ENCODE assay signal across 23 cellular contexts in genomic region chr20:46120136-46120535, GRCh38. TPM values are rescaled to one million over a fixed set of nuclear protein-coding genes. Genes with fewer than 3 reads are reported as not detected.
DNase-seq lines count a peak whose midpoint lies in the region; ATAC-seq lines count a peak whose summit lies in the region.
"Had no signal": no experiment of that assay in that cellular context is flagged by ENCODE, and none has a peak within 500 bp of the region (broad histone marks: within the 10 kb centered on the region; RNA-seq: fewer than 3 reads in every experiment).

No MANE protein-coding gene starts in this region.

- POLR2A ChIA-PET in activated CD4-positive, alpha-beta T cell treated with anti-CD3 and anti-CD28 coated beads for 36 hours (lab: Charles Lee) = no interaction called here

- no peak overlapping the region for H3K4me3 Mint-ChIP-seq in activated CD4-positive, alpha-beta T cell treated with anti-CD3 and anti-CD28 coated beads for 36 hours
- H3K4me3 Mint-ChIP-seq in activated CD4-positive, alpha-beta T cell treated with anti-CD3 and anti-CD28 coated beads, Interleukin-2, amount 10 ng/mL, durations not matched to agents 24 days and 14 days = no peak overlapping the region
- peak overlapping the region; percentile 98 to 100 (median 99) for H3K4me3 Mint-ChIP-seq in IgD-negative memory B cell
- H3K4me3 Mint-ChIP-seq in dendritic cell treated with granulocyte-macrophage colony-stimulating factor and Interleukin-4, amounts not matched to agents 40 ng/mL and 50 ng/mL, for 4 days = peak overlapping the region; percentile 98
- peak overlapping the region; percentile 100 for H3K4me3 Mint-ChIP-seq in stimulated activated memory B cell treated with anti-CD40 and anti-IgM and Interleukin-4, amounts not matched to agents 10 μg/mL and 1 μg/mL and 100 μg/mL, for 72 hours
- H3K4me3 Mint-ChIP-seq: activated CD8-positive, alpha-beta memory T cell treated with anti-CD3 and anti-CD28 coated beads, Interleukin-2, amount 10 ng/mL, durations not matched to agents 7 days and 5 days had no signal

- CTCF ChIA-PET in activated CD4-positive, alpha-beta T cell treated with anti-CD3 and anti-CD28 coated beads for 36 hours (lab: Charles Lee) = interaction anchor here (0.7 to 3.0 kb wide), 3 partner anchors 9 to 106 kb away, joined by 3 to 18 read pairs (median 3); no protein-coding TSS in a partner anchor

- H3K27me3 Mint-ChIP-seq in activated CD4-positive, alpha-beta T cell treated with anti-CD3 and anti-CD28 coated beads for 36 hours = peaks cover 8% of the 10 kb centered on the region
- H3K27me3 Mint-ChIP-seq in activated CD4-positive, alpha-beta T cell treated with anti-CD3 and anti-CD28 coated beads, Interleukin-2, amount 10 ng/mL, durations not matched to agents 24 days and 14 days = peaks cover 11% of the 10 kb centered on the region
- H3K27me3 Mint-ChIP-seq in IgD-negative memory B cell = no peaks in the 10 kb centered on the region
- peaks cover 3% of the 10 kb centered on the region for H3K27me3 Mint-ChIP-seq in dendritic cell treated with granulocyte-macrophage colony-stimulating factor and Interleukin-4, amounts not matched to agents 40 ng/mL and 50 ng/mL, for 4 days
- H3K27me3 Mint-ChIP-seq in stimulated activated memory B cell treated with anti-CD40 and anti-IgM and Interleukin-4, amounts not matched to agents 10 μg/mL and 1 μg/mL and 100 μg/mL, for 72 hours = no peaks in the 10 kb centered on the region

- no peak for ATAC-seq in activated CD4-positive, alpha-beta T cell treated with anti-CD3 and anti-CD28 coated beads for 36 hours
- ATAC-seq in stimulated activated memory B cell treated with anti-CD40 and anti-IgM and Interleukin-4, amounts not matched to agents 10 μg/mL and 1 μg/mL and 100 μg/mL, for 72 hours = no peak
- ATAC-seq: activated CD8-positive, alpha-beta memory T cell treated with anti-CD3 and anti-CD28 coated beads, Interleukin-2, amount 10 ng/mL, durations not matched to agents 7 days and 5 days; HCT116; left lung; right cardiac atrium had no signal

- H3K27ac Mint-ChIP-seq in activated CD4-positive, alpha-beta T cell treated with anti-CD3 and anti-CD28 coated beads for 36 hours = peak overlapping the region; percentile 22
- no peak overlapping the region for H3K27ac Mint-ChIP-seq in activated CD4-positive, alpha-beta T cell treated with anti-CD3 and anti-CD28 coated beads, Interleukin-2, amount 10 ng/mL, durations not matched to agents 24 days and 14 days
- H3K27ac Mint-ChIP-seq in IgD-negative memory B cell = peak overlapping the region; percentile 97 to 100 (median 99)
- H3K27ac Mint-ChIP-seq in dendritic cell treated with granulocyte-macrophage colony-stimulating factor and Interleukin-4, amounts not matched to agents 40 ng/mL and 50 ng/mL, for 4 days = peak overlapping the region; percentile 89
- peak overlapping the region; percentile 99 for H3K27ac Mint-ChIP-seq in stimulated activated memory B cell treated with anti-CD40 and anti-IgM and Interleukin-4, amounts not matched to agents 10 μg/mL and 1 μg/mL and 100 μg/mL, for 72 hours
- H3K27ac Mint-ChIP-seq: activated CD8-positive, alpha-beta memory T cell treated with anti-CD3 and anti-CD28 coated beads, Interleukin-2, amount 10 ng/mL, durations not matched to agents 7 days and 5 days had no signal

- DNase-seq in activated CD4-positive, alpha-beta T cell treated with anti-CD3 and anti-CD28 coated beads for 36 hours = no peak
- no peak for DNase-seq in activated CD4-positive, alpha-beta T cell treated with anti-CD3 and anti-CD28 coated beads, Interleukin-2, amount 10 ng/mL, durations not matched to agents 24 days and 14 days
- no peak for DNase-seq in effector CD8-positive, alpha-beta T cell (lab: John Stamatoyannopoulos, UW)
- DNase-seq in UCSD-AML1 (lab: John Stamatoyannopoulos, UW; ENCODE audit: unreplicated experiment) (no peak), amniotic stem cell (lab: John Stamatoyannopoulos, UW) (no peak)
- DNase-seq: activated CD4-positive, alpha-beta T cell treated with anti-CD3 and anti-CD28 coated beads, Interleukin-2, amount 50 U/mL, for 4 hours; activated CD4-positive, CD25-positive, alpha-beta regulatory T cell; activated naive CD4-positive, alpha-beta T cell; central memory CD4-positive, alpha-beta T cell; cortex of kidney; DND-41; left lung; mesendoderm; OCI-M1; right cardiac atrium; stimulated activated CD8-positive, alpha-beta memory T cell treated with anti-CD3 and anti-CD28 coated beads, Interleukin-4, amount 100 ng/mL, for 48 hours; T-helper 1 cell; transverse colon had no signal

- intact Hi-C loops in activated CD4-positive, alpha-beta T cell treated with anti-CD3 and anti-CD28 coated beads for 36 hours (cut with DNase I, micrococcal nuclease) = no loop called here
- intact Hi-C loops in activated CD4-positive, alpha-beta T cell treated with anti-CD3 and anti-CD28 coated beads, Interleukin-2, amount 10 ng/mL, durations not matched to agents 24 days and 14 days (cut with micrococcal nuclease) = no loop called here
- intact Hi-C loops in dendritic cell treated with granulocyte-macrophage colony-stimulating factor and Interleukin-4, amounts not matched to agents 40 ng/mL and 50 ng/mL, for 4 days (cut with micrococcal nuclease) = no loop called here

- peaks cover 11% of the 10 kb centered on the region for H3K4me1 Mint-ChIP-seq in activated CD4-positive, alpha-beta T cell treated with anti-CD3 and anti-CD28 coated beads for 36 hours
- peaks cover 14% of the 10 kb centered on the region for H3K4me1 Mint-ChIP-seq in activated CD4-positive, alpha-beta T cell treated with anti-CD3 and anti-CD28 coated beads, Interleukin-2, amount 10 ng/mL, durations not matched to agents 24 days and 14 days
- peaks cover 26 to 44% (median 40%) of the 10 kb centered on the region in 3 donors for H3K4me1 Mint-ChIP-seq in IgD-negative memory B cell
- peaks cover 62% of the 10 kb centered on the region for H3K4me1 Mint-ChIP-seq in dendritic cell treated with granulocyte-macrophage colony-stimulating factor and Interleukin-4, amounts not matched to agents 40 ng/mL and 50 ng/mL, for 4 days (ENCODE audit: low read depth)
- peaks cover 56% of the 10 kb centered on the region for H3K4me1 Mint-ChIP-seq in stimulated activated memory B cell treated with anti-CD40 and anti-IgM and Interleukin-4, amounts not matched to agents 10 μg/mL and 1 μg/mL and 100 μg/mL, for 72 hours

- no peaks in the 10 kb centered on the region for H3K9me3 Mint-ChIP-seq in activated CD4-positive, alpha-beta T cell treated with anti-CD3 and anti-CD28 coated beads for 36 hours (ENCODE audit: low read depth)
- no peaks in the 10 kb centered on the region for H3K9me3 Mint-ChIP-seq in activated CD4-positive, alpha-beta T cell treated with anti-CD3 and anti-CD28 coated beads, Interleukin-2, amount 10 ng/mL, durations not matched to agents 24 days and 14 days
- H3K9me3 Mint-ChIP-seq in IgD-negative memory B cell = no peaks in the 10 kb centered on the region
- no peaks in the 10 kb centered on the region for H3K9me3 Mint-ChIP-seq in dendritic cell treated with granulocyte-macrophage colony-stimulating factor and Interleukin-4, amounts not matched to agents 40 ng/mL and 50 ng/mL, for 4 days
- no peaks in the 10 kb centered on the region for H3K9me3 Mint-ChIP-seq in stimulated activated memory B cell treated with anti-CD40 and anti-IgM and Interleukin-4, amounts not matched to agents 10 μg/mL and 1 μg/mL and 100 μg/mL, for 72 hours

- H3K36me3 Mint-ChIP-seq in activated CD4-positive, alpha-beta T cell treated with anti-CD3 and anti-CD28 coated beads for 36 hours (ENCODE audit: low read depth) = peaks cover 2% of the 10 kb centered on the region
- H3K36me3 Mint-ChIP-seq in activated CD4-positive, alpha-beta T cell treated with anti-CD3 and anti-CD28 coated beads, Interleukin-2, amount 10 ng/mL, durations not matched to agents 24 days and 14 days (ENCODE audit: low read depth) = no peaks in the 10 kb centered on the region
- H3K36me3 Mint-ChIP-seq in IgD-negative memory B cell = peaks cover 2% of the 10 kb centered on the region
- peaks cover 58% of the 10 kb centered on the region for H3K36me3 Mint-ChIP-seq in dendritic cell treated with granulocyte-macrophage colony-stimulating factor and Interleukin-4, amounts not matched to agents 40 ng/mL and 50 ng/mL, for 4 days (ENCODE audit: low read depth)
- peaks cover 53% of the 10 kb centered on the region for H3K36me3 Mint-ChIP-seq in stimulated activated memory B cell treated with anti-CD40 and anti-IgM and Interleukin-4, amounts not matched to agents 10 μg/mL and 1 μg/mL and 100 μg/mL, for 72 hours
- H3K36me3 Mint-ChIP-seq: activated CD8-positive, alpha-beta memory T cell treated with anti-CD3 and anti-CD28 coated beads, Interleukin-2, amount 10 ng/mL, durations not matched to agents 7 days and 5 days had no signal

RNA-seq across cellular contexts. Expression of gene CD40, which starts 2.0 kb away (rescaled TPM):
- total RNA-seq in activated CD4-positive, alpha-beta T cell treated with anti-CD3 and anti-CD28 coated beads for 36 hours = 1 to 10 TPM; 4.0 to 5.1 TPM
- total RNA-seq in activated CD4-positive, alpha-beta T cell treated with anti-CD3 and anti-CD28 coated beads, Interleukin-2, amount 10 ng/mL, durations not matched to agents 24 days and 14 days = 2.5 and 2.7 TPM in 2 replicates
- 217 TPM for polyA plus RNA-seq in IgD-negative memory B cell

RNA-seq across cellular contexts. Expression of gene NCOA5, which starts 30.4 kb away (rescaled TPM):
- 10 to 100 TPM; 17.9 to 18.8 TPM for total RNA-seq in activated CD4-positive, alpha-beta T cell treated with anti-CD3 and anti-CD28 coated beads for 36 hours
- 27.6 and 30.3 TPM in 2 replicates for total RNA-seq in activated CD4-positive, alpha-beta T cell treated with anti-CD3 and anti-CD28 coated beads, Interleukin-2, amount 10 ng/mL, durations not matched to agents 24 days and 14 days
- 30.1 TPM for polyA plus RNA-seq in IgD-negative memory B cell

Comparison
In these comparisons a context has a peak if more than half of its experiments do, and no peak if none do; other contexts are left out.
1. H3K4me3 Mint-ChIP-seq: peak in IgD-negative memory B cell (4 of 4), dendritic cell treated with granulocyte-macrophage colony-stimulating factor and Interleukin-4, amounts not matched to agents 40 ng/mL and 50 ng/mL, for 4 days (single experiment) and stimulated activated memory B cell treated with anti-CD40 and anti-IgM and Interleukin-4, amounts not matched to agents 10 μg/mL and 1 μg/mL and 100 μg/mL, for 72 hours (single experiment); none in activated CD4-positive, alpha-beta T cell treated with anti-CD3 and anti-CD28 coated beads for 36 hours (single experiment) and activated CD4-positive, alpha-beta T cell treated with anti-CD3 and anti-CD28 coated beads, Interleukin-2, amount 10 ng/mL, durations not matched to agents 24 days and 14 days (single experiment).